10 cellular contexts compared by ENCODE assay signal in the genomic region with DNA sequence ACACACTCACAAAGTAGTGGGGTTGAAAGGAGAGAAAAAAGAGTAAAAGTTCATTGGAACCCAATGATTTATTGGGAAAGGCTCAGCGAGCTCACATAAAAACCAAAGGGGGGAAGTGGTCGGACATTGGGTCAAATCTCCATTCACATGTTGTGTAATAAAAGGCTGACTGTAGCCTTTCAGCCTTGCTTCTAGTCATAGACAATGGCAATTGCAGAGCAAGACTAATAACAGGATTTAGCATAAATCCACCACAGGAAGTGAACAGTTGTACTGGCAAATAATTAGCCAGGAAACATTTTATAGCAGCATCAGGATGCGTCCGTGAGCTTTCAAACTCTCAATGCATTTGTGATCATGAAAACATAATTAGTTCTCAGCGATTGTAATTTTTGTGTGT.
DNase-seq lines count a peak whose midpoint lies in the region; ATAC-seq and TF ChIP-seq lines count a peak whose summit lies in the region.
"Had no signal": no experiment of that assay in that cellular context is flagged by ENCODE, and none has a peak within 500 bp of the region (broad histone marks: within the 10 kb centered on the region; RNA-seq: fewer than 3 reads in every experiment).

No MANE protein-coding gene starts in this region.

- no peaks in the 10 kb centered on the region for H3K4me1 ChIP-seq in ascending aorta

- DNase-seq in AML-193 (lab: John Stamatoyannopoulos, UW) = peak; percentile 93 to 96
- DNase-seq in LHCN-M2 (ENCODE audit: low read depth) = peak; percentile 20
- DNase-seq in epithelial cell of proximal tubule (ENCODE audit: low read depth) = peak; percentile 61
- no peak for DNase-seq in T-helper 17 cell
- DNase-seq in ascending aorta (ENCODE audit: low spot score in 2 of 2) = no peak
- no peak for DNase-seq in activated CD8-positive, alpha-beta memory T cell treated with anti-CD3 and anti-CD28 coated beads, Interleukin-2, amount 50 U/mL, for 4 hours
- DNase-seq: CD4-positive, alpha-beta T cell had no signal

- H3K27ac ChIP-seq in ascending aorta = no peak overlapping the region

- no peaks in the 10 kb centered on the region for H3K4me1 Mint-ChIP-seq in T-helper 17 cell

- ATAC-seq in GM21447 (IDR thresholded peaks at IDR 0.05; ENCODE audit: unreplicated experiment) = peak; percentile 96
- no peak for ATAC-seq in T-helper 17 cell
- no peak for ATAC-seq in GM18502 (IDR thresholded peaks at IDR 0.05; ENCODE audit: poor library complexity, unreplicated experiment)
- ATAC-seq: K562 had no signal

- H3K27me3 Mint-ChIP-seq in T-helper 17 cell = no peaks in the 10 kb centered on the region
- H3K27me3 Mint-ChIP-seq: CD4-positive, alpha-beta T cell had no signal

- H3K36me3 Mint-ChIP-seq in T-helper 17 cell (ENCODE audit: low read depth) = no peaks in the 10 kb centered on the region

- no peaks in the 10 kb centered on the region for H3K36me3 ChIP-seq in ascending aorta

- no peak for TF ChIP-seq CTCF in epithelial cell of proximal tubule (conservative IDR thresholded peaks at IDR 0.05; ENCODE audit: low read depth, low read length)
- no peak for TF ChIP-seq CTCF in ascending aorta (IDR thresholded peaks at IDR 0.05)

- intact Hi-C loops in ascending aorta (cut with DNase I) = no loop called here

- H3K4me3 Mint-ChIP-seq in T-helper 17 cell = no peak overlapping the region
- H3K4me3 Mint-ChIP-seq: CD4-positive, alpha-beta T cell had no signal

- H3K4me3 ChIP-seq in epithelial cell of proximal tubule (ENCODE audit: low read depth, low read length) (peak overlapping the region; percentile 20), ascending aorta (no peak overlapping the region)
- H3K4me3 ChIP-seq: K562 had no signal

- no peaks in the 10 kb centered on the region for H3K27me3 ChIP-seq in ascending aorta

- no peak overlapping the region for H3K27ac Mint-ChIP-seq in T-helper 17 cell
- H3K27ac Mint-ChIP-seq: CD4-positive, alpha-beta T cell had no signal

- H3K9me3 ChIP-seq in T-helper 17 cell (ENCODE audit: control insufficient read depth, low read length, poor library complexity, severe bottlenecking) = no peaks in the 10 kb centered on the region
- H3K9me3 ChIP-seq in ascending aorta = no peaks in the 10 kb centered on the region

Comparison
In these comparisons a context has a peak if more than half of its experiments do, and no peak if none do; other contexts are left out.
1. DNase-seq: peak in AML-193 (2 of 2), LHCN-M2 (single experiment) and epithelial cell of proximal tubule (single experiment); none in T-helper 17 cell (0 of 3), ascending aorta (0 of 2) and activated CD8-positive, alpha-beta memory T cell treated with anti-CD3 and anti-CD28 coated beads, Interleukin-2, amount 50 U/mL, for 4 hours (single experiment).